Comparison of ENCODE assay signal across 8 cellular contexts in the genomic region with DNA sequence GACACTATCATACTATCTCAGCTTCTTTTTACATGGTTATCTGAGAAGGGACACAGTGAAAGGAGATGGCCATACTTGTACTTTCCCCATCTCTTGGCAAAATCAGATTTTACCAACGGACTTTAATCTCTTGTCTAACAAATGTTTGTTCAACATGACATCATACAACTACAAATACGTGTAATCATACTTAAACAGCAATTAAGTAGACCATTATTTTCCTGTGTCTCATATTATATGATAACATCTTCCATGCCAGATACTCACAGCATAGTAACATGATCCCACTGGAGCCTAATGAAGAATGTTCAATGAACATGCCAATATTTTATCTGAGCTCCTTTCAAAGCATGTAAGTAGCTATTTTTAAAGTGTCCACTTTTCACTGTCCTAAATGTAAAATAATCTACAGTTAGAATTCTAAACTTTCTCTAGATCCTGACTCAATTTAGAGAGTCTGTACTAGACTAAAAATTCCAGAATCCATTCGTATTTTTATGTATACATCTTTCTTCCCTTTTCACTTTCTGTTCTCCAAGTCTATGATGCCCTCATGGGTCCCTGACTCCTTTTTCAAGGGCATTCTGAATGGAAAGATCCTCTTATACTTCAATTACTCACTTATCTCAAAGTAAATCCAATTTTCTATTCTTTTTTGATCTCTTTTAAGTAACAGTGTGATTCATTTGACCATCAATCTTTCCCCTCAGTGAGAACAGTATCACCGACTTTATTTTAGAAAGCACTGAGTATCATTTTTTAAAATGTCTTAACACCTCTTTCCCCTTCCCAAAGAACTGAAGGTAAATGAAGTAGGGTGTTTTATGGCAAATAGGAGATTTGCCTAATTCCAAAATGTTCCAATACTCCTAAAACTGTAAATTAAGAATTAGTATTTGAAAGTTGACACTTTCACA.
DNase-seq lines count a peak whose midpoint lies in the region; ATAC-seq and TF ChIP-seq lines count a peak whose summit lies in the region.

No MANE protein-coding gene starts in this region.

- intact Hi-C loops in lower leg skin (cut with DNase I; ENCODE audit: low total_unique reads), result loop anchor here (5.0 kb wide), 1 partner anchor 270 kb away; no protein-coding TSS in a partner anchor

- no peaks in the 10 kb centered on the region for H3K27me3 Mint-ChIP-seq in mesothelial cell of epicardium (ENCODE audit: low read depth)

- H3K27ac Mint-ChIP-seq in mesothelial cell of epicardium, result peak overlapping the region; percentile 39

- POLR2A ChIA-PET in RWPE1 (lab: Yijun Ruan, JAX; ENCODE audit: low non-redundant PET), result interaction anchor here (1.0 kb wide), 1 partner anchor 192 kb away, joined by 3 read pairs; no protein-coding TSS in a partner anchor

- 66% methylated on average over 4 of the region's 4 CpGs for WGBS in lower leg skin, 2 donors

- peak; percentile 23 for ATAC-seq in GM18502 (IDR thresholded peaks at IDR 0.05; ENCODE audit: poor library complexity, unreplicated experiment)
- ATAC-seq in HG03342 (IDR thresholded peaks at IDR 0.05; ENCODE audit: unreplicated experiment), result peak; percentile 6
- ATAC-seq in GM18909 (IDR thresholded peaks at IDR 0.05; ENCODE audit: poor library complexity, unreplicated experiment), result no peak

- DNase-seq in mesothelial cell of epicardium (ENCODE audit: low spot score in 2 of 2, unreplicated experiment in 2 of 2) (no peak), RWPE1 (ENCODE audit: low spot score) (no peak), lower leg skin (ENCODE audit: low spot score in 2 of 2) (no peak), G401 (ENCODE audit: low spot score) (no peak)

- CTCF ChIA-PET in RWPE1 (lab: Yijun Ruan, JAX), result interaction anchor here (0.5 to 2.3 kb wide), 20 partner anchors 7 to 349 kb away, joined by 3 to 8 read pairs (median 4); partner anchors contain the start of genes CDK19 and RPF2

- H3K4me3 ChIP-seq in WI38 (ENCODE audit: low read depth, low read length) (0 out of 2 replicates have a peak overlapping the region, but pooled peaks have one; percentile 20), lower leg skin (ENCODE audit: low read depth, poor library complexity, severe bottlenecking) (no peak overlapping the region)

- peaks cover 12% of the 10 kb centered on the region for H3K4me1 Mint-ChIP-seq in mesothelial cell of epicardium

- H3K9me3 Mint-ChIP-seq in mesothelial cell of epicardium, result no peaks in the 10 kb centered on the region

- H3K27ac ChIP-seq in RWPE1, result no peak overlapping the region

- in situ Hi-C loops in G401 (cut with HindIII; ENCODE audit: low sequenced_read_pairs), result no loop called here

- H3K36me3 Mint-ChIP-seq in mesothelial cell of epicardium, result peaks cover 2% of the 10 kb centered on the region

- no peak overlapping the region for H3K4me3 Mint-ChIP-seq in mesothelial cell of epicardium

- TF ChIP-seq CTCF in WI38 (IDR thresholded peaks at IDR 0.05; ENCODE audit: low read depth, low read length) (no peak), mesothelial cell of epicardium (IDR thresholded peaks at IDR 0.05; ENCODE audit: unreplicated experiment) (no peak), RWPE1 (conservative IDR thresholded peaks at IDR 0.05; ENCODE audit: low read depth) (no peak), lower leg skin (IDR thresholded peaks at IDR 0.05) (no peak)

- no peak for TF ChIP-seq POLR2A in lower leg skin (IDR thresholded peaks at IDR 0.05)
